ENCODE assay signal across 9 cellular contexts in genomic region chr5:140403613-140404012, GRCh38. TPM values are rescaled to one million over a fixed set of nuclear protein-coding genes. Genes with fewer than 3 reads are reported as not detected.
DNase-seq lines count a peak whose midpoint lies in the region; ATAC-seq, FAIRE-seq and TF ChIP-seq lines count a peak whose summit lies in the region.
"Had no signal": no experiment of that assay in that cellular context is flagged by ENCODE, and none has a peak within 500 bp of the region (broad histone marks: within the 10 kb centered on the region; RNA-seq: fewer than 3 reads in every experiment).

No MANE protein-coding gene starts in this region.

- CTCF ChIA-PET in HEK293 (lab: Yijun Ruan, JAX) (interaction anchor here (0.5 to 2.0 kb wide), 4 partner anchors 43 to 163 kb away, joined by 3 to 6 read pairs (median 4); no protein-coding TSS in a partner anchor), WTC11 (lab: Charles Lee) (no interaction called here)

- H3K4me1 ChIP-seq in HEK293 (ENCODE audit: control insufficient read depth, insufficient read depth, low read length) (peaks cover 10% of the 10 kb centered on the region; the same call in 1 of the 2 replicates), iPS-20b (ENCODE audit: insufficient read depth, low read length) (peaks cover 16% of the 10 kb centered on the region), small intestine (ENCODE audit: control insufficient read depth in 2 of 2, insufficient read depth in 1 of 2, low read depth in 1 of 2, low read length in 1 of 2) (peaks cover 1 to 7% of the 10 kb centered on the region in 2 donors)

- peaks cover 5 to 21% of the 10 kb centered on the region in 2 experiments for H3K36me3 ChIP-seq in HEK293 (ENCODE audit: control insufficient read depth in 2 of 2, insufficient read depth in 1 of 2, low read length in 2 of 2)
- H3K36me3 ChIP-seq in iPS-20b (ENCODE audit: insufficient read depth, low read depth, low read length): peaks cover 11% of the 10 kb centered on the region; the same call in 1 of the 2 replicates
- peaks cover 0 to 6% of the 10 kb centered on the region in 2 donors for H3K36me3 ChIP-seq in small intestine (ENCODE audit: control insufficient read depth in 2 of 2, insufficient read depth in 2 of 2, low read length in 2 of 2)

- H3K9me3 Mint-ChIP-seq in WTC11: no peaks in the 10 kb centered on the region

- H3K27me3 ChIP-seq in iPS-20b (ENCODE audit: insufficient read depth, low read length) (no peaks in the 10 kb centered on the region), small intestine (ENCODE audit: control insufficient read depth in 2 of 2, insufficient read depth in 2 of 2, low read length in 2 of 2) (no peaks in the 10 kb centered on the region)

- no peaks in the 10 kb centered on the region for H3K27me3 Mint-ChIP-seq in WTC11 (ENCODE audit: low read depth)

- peak overlapping the region; percentile 90 for H3K27ac Mint-ChIP-seq in WTC11

- TF ChIP-seq CTCF in HEK293 (tag by site-specific recombination; IDR thresholded peaks at IDR 0.05) (no peak), WTC11 (IDR thresholded peaks at IDR 0.05) (no peak)

- H3K4me3 Mint-ChIP-seq in WTC11: no peak overlapping the region

- H3K9ac ChIP-seq in iPS-20b (ENCODE audit: low read depth, low read length): no peak overlapping the region; the same call in 1 of the 2 replicates

- H3K4me1 Mint-ChIP-seq in WTC11: peaks cover 42% of the 10 kb centered on the region

- WGBS in small intestine, 3 donors: 13 to 57% (median 30%) methylated on average over 5 of the region's 5 CpGs

- POLR2A ChIA-PET in HEK293 (lab: Yijun Ruan, JAX) (no interaction called here), WTC11 (lab: Charles Lee) (no interaction called here)

- no peak overlapping the region for H3K27ac ChIP-seq in HEK293 (ENCODE audit: extremely low read depth, low read depth, low read length)
- no peak overlapping the region for H3K27ac ChIP-seq in iPS-20b (ENCODE audit: low read length)
- H3K27ac ChIP-seq in small intestine (ENCODE audit: low read depth in 1 of 2, low read length in 1 of 2): no peak overlapping the region

- H3K9me3 ChIP-seq in HEK293 (ENCODE audit: control insufficient read depth, insufficient read depth, low read depth, low read length) (no peaks in the 10 kb centered on the region), iPS-20b (ENCODE audit: insufficient read depth, low read depth, low read length) (no peaks in the 10 kb centered on the region), small intestine (ENCODE audit: control insufficient read depth, low read depth) (no peaks in the 10 kb centered on the region)

- peaks cover 3% of the 10 kb centered on the region; the same call in 1 of the 2 replicates for H3K36me3 Mint-ChIP-seq in WTC11

- FAIRE-seq in small intestine (lab: Jason Lieb, UNC): no peak
- FAIRE-seq: GM12891 had no signal

- H3K4me3 ChIP-seq in HEK293 (ENCODE audit: low read depth, low read length): peak overlapping the region; percentile 98
- H3K4me3 ChIP-seq in iPS-20b (ENCODE audit: low read length): peak overlapping the region; percentile 90
- peak overlapping the region in 1 of 2 donors; percentile 98 for H3K4me3 ChIP-seq in small intestine (ENCODE audit: low read depth in 1 of 2, low read length in 2 of 2)

- DNase-seq in WTC11 (ENCODE audit: low spot score) (no peak), small intestine (peak; percentile 29), anterior cingulate cortex (lab: John Stamatoyannopoulos, UW) (no peak)
- DNase-seq: activated T-cell treated with anti-CD3 and anti-CD28 coated beads, Interleukin-2, amount 50 U/mL, for 48 hours had no signal

- ATAC-seq in WTC11: no peak
- no peak for ATAC-seq in GM21528 (IDR thresholded peaks at IDR 0.05; ENCODE audit: low FRiP score, unreplicated experiment)
- ATAC-seq in esophagus mucosa: no peak

TF ChIP-seq in HEK293, 187 proteins besides CTCF, POLR2A, EP300 and RAD21:
- no peak for TF ChIP-seq ZNF707 (tag by site-specific recombination; IDR thresholded peaks at IDR 0.05)
- TF ChIP-seq ZNF768 (tag by site-specific recombination; IDR thresholded peaks at IDR 0.05): no peak
- no peak for TF ChIP-seq ZNF366 (tag by site-specific recombination; conservative IDR thresholded peaks at IDR 0.05)
- TF ChIP-seq ZNF211 (tag by site-specific recombination; IDR thresholded peaks at IDR 0.05; ENCODE audit: low read depth): no peak
- TF ChIP-seq ZNF19 (tag by site-specific recombination; IDR thresholded peaks at IDR 0.05; ENCODE audit: low read depth): no peak
- TF ChIP-seq ZNF596 (tag by site-specific recombination; IDR thresholded peaks at IDR 0.05): no peak
- TF ChIP-seq ZNF133 (tag by site-specific recombination; IDR thresholded peaks at IDR 0.05): no peak
- TF ChIP-seq BCL11A (tag by site-specific recombination; IDR thresholded peaks at IDR 0.05; ENCODE audit: low read depth): no peak
- TF ChIP-seq ZFP37 (tag by site-specific recombination; IDR thresholded peaks at IDR 0.05): no peak
- no peak for TF ChIP-seq ZNF239 (tag by site-specific recombination; IDR thresholded peaks at IDR 0.05)
- TF ChIP-seq ZNF626 (tag by site-specific recombination; IDR thresholded peaks at IDR 0.05): no peak

TF ChIP-seq in WTC11, 78 proteins besides CTCF, POLR2A, EP300 and RAD21 (continues in another document):
- TF ChIP-seq, protein P1, sequence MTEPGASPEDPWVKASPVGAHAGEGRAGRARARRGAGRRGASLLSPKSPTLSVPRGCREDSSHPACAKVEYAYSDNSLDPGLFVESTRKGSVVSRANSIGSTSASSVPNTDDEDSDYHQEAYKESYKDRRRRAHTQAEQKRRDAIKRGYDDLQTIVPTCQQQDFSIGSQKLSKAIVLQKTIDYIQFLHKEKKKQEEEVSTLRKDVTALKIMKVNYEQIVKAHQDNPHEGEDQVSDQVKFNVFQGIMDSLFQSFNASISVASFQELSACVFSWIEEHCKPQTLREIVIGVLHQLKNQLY (CRISPR knock-in tag; IDR thresholded peaks at IDR 0.05): no peak
- no peak for TF ChIP-seq IRF2 (CRISPR knock-in tag; IDR thresholded peaks at IDR 0.05; ENCODE audit: borderline replicate concordance, low read depth)
- TF ChIP-seq FOXK1 (CRISPR knock-in tag; IDR thresholded peaks at IDR 0.05): no peak
- TF ChIP-seq ZNF423 (CRISPR knock-in tag; IDR thresholded peaks at IDR 0.05): no peak
- no peak for TF ChIP-seq FOXP4 (CRISPR knock-in tag; IDR thresholded peaks at IDR 0.05)
- no peak for TF ChIP-seq SP1 (CRISPR knock-in tag; conservative IDR thresholded peaks at IDR 0.05)
- TF ChIP-seq, protein P2, sequence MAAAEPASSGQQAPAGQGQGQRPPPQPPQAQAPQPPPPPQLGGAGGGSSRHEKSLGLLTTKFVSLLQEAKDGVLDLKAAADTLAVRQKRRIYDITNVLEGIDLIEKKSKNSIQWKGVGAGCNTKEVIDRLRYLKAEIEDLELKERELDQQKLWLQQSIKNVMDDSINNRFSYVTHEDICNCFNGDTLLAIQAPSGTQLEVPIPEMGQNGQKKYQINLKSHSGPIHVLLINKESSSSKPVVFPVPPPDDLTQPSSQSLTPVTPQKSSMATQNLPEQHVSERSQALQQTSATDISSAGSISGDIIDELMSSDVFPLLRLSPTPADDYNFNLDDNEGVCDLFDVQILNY (CRISPR knock-in tag; IDR thresholded peaks at IDR 0.05): no peak
- TF ChIP-seq ATF1 (CRISPR knock-in tag; IDR thresholded peaks at IDR 0.05): no peak
- TF ChIP-seq NFYB (CRISPR knock-in tag; conservative IDR thresholded peaks at IDR 0.05; ENCODE audit: low read depth): no peak
- no peak for TF ChIP-seq HMGA2 (CRISPR knock-in tag; IDR thresholded peaks at IDR 0.05)
- TF ChIP-seq ZNF263 (CRISPR knock-in tag; IDR thresholded peaks at IDR 0.05; ENCODE audit: low read depth): no peak
- no peak for TF ChIP-seq CREB1 (CRISPR knock-in tag; IDR thresholded peaks at IDR 0.05)
- no peak for TF ChIP-seq JAZF1 (CRISPR knock-in tag; IDR thresholded peaks at IDR 0.05)
- no peak for TF ChIP-seq ZNF416 (CRISPR knock-in tag; IDR thresholded peaks at IDR 0.05)
- TF ChIP-seq SMAD3 (CRISPR knock-in tag; IDR thresholded peaks at IDR 0.05; ENCODE audit: borderline replicate concordance): no peak
- no peak for TF ChIP-seq SOX15 (CRISPR knock-in tag; IDR thresholded peaks at IDR 0.05)
- no peak for TF ChIP-seq JUN (CRISPR knock-in tag; IDR thresholded peaks at IDR 0.05)
- no peak for TF ChIP-seq ELF4 (CRISPR knock-in tag; IDR thresholded peaks at IDR 0.05; ENCODE audit: low read depth)
- TF ChIP-seq RELA (CRISPR knock-in tag; IDR thresholded peaks at IDR 0.05; ENCODE audit: borderline replicate concordance): no peak

RNA-seq across cellular contexts. Expression of gene ANKHD1, which starts 2.0 kb away (rescaled TPM):
- total RNA-seq in WTC11 (2021) (89.8 to 113 TPM (median 105 TPM) in 3 replicates), esophagus mucosa (73.1 TPM)
- 10 to 100 TPM; 44.2 to 72.7 (median 51.2) TPM for polyA plus RNA-seq in small intestine

RNA-seq across cellular contexts. Expression of gene SLC4A9, which starts 43.6 kb away (rescaled TPM):
- 0.37 to 0.76 TPM (median 0.50 TPM) in 3 replicates for total RNA-seq in WTC11 (2021)
- not detected for polyA plus RNA-seq in small intestine
- 0.08 TPM for total RNA-seq in esophagus mucosa

RNA-seq across cellular contexts. Expression of gene HBEGF, which starts 57.2 kb away (rescaled TPM):
- total RNA-seq in WTC11 (2021) (2.2 to 4.0 TPM (median 2.5 TPM) in 3 replicates), esophagus mucosa (62.1 TPM)
- polyA plus RNA-seq in small intestine: 10 to 100 TPM; 10.3 to 18.1 (median 17.3) TPM

Comparison
In these comparisons a context has a peak if more than half of its experiments do, and no peak if none do; other contexts are left out.
1. RNA of gene HBEGF, which starts 57.2 kb away (total RNA-seq): 62.1 TPM in esophagus mucosa (single experiment); 2.2 to 4.0 TPM in WTC11; every median in the first group is over 10 times any median in the second.